ENCODE assay signal across 9 cellular contexts in the genomic region with DNA sequence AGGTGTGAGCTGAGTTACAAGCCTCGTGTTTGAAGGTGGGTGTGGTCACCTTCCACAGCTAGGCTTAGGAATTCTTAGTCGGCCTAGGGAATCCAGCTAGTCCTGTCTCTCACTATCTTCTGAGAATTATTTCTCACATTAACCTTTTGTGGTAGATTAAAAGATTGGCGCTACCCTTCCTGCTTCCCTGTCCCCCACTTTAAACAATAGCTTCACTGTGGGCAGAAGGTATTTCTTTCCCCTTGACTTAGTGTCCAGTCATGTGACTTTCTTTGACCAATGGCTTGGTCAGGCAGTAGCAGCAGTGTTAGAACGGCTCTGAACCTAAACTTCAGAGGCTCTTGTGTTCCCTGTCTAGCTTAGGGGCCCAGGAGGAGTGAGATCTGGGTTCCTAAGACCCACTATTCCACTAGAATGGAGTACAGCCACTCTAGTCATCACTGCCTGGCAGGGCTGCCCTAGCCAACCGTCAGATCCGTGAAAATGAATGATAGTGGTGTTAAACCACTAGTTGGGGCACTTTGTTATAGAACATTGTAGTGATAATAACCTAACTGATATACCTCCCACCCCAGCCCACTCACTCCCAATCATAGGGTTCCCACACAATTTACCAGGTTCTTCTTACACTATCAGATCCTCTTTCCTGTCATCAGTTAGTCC. TPM values are rescaled to one million over a fixed set of nuclear protein-coding genes. Genes with fewer than 3 reads are reported as not detected.
DNase-seq lines count a peak whose midpoint lies in the region; ATAC-seq, FAIRE-seq and TF ChIP-seq lines count a peak whose summit lies in the region.
"Had no signal": no experiment of that assay in that cellular context is flagged by ENCODE, and none has a peak within 500 bp of the region (broad histone marks: within the 10 kb centered on the region; RNA-seq: fewer than 3 reads in every experiment).

No MANE protein-coding gene starts in this region.

- H3K27me3 Mint-ChIP-seq in activated CD8-positive, alpha-beta T cell treated with anti-CD3 and anti-CD28 coated beads, Interleukin-2, amount 10 ng/mL, durations not matched to agents 7 days and 5 days (ENCODE audit: low read depth), result peaks cover 28% of the 10 kb centered on the region
- peaks cover 34% of the 10 kb centered on the region for H3K27me3 Mint-ChIP-seq in progenitor cell of endocrine pancreas

- H3K9me3 ChIP-seq in pancreas (no peaks in the 10 kb centered on the region), transverse colon (no peaks in the 10 kb centered on the region)

- no peak for TF ChIP-seq EP300 in transverse colon (IDR thresholded peaks at IDR 0.05; ENCODE audit: low read depth)

- WGBS in pancreas, 2 donors, result 25 to 28% methylated on average over 6 of the region's 6 CpGs
- 43 to 44% methylated on average over 4 to 6 of the region's 6 CpGs for WGBS in transverse colon (ENCODE audit: low coverage in 1 of 2), 2 donors

- H3K4me1 ChIP-seq in pancreas (peaks cover 0 to 6% (median 0%) of the 10 kb centered on the region in 3 donors), transverse colon (peaks cover 0 to 9% (median 2%) of the 10 kb centered on the region in 4 donors)

- H3K27me3 ChIP-seq in pancreas (no peaks in the 10 kb centered on the region), transverse colon (no peaks in the 10 kb centered on the region)

- H3K36me3 ChIP-seq in pancreas (no peaks in the 10 kb centered on the region), transverse colon (no peaks in the 10 kb centered on the region)

- H3K36me3 Mint-ChIP-seq in activated CD8-positive, alpha-beta T cell treated with anti-CD3 and anti-CD28 coated beads, Interleukin-2, amount 10 ng/mL, durations not matched to agents 7 days and 5 days (ENCODE audit: low read depth), result no peaks in the 10 kb centered on the region
- H3K36me3 Mint-ChIP-seq in progenitor cell of endocrine pancreas (ENCODE audit: insufficient read depth), result no peaks in the 10 kb centered on the region

- no peak for TF ChIP-seq CTCF in pancreas (IDR thresholded peaks at IDR 0.05)
- no peak for TF ChIP-seq CTCF in progenitor cell of endocrine pancreas (IDR thresholded peaks at IDR 0.05; ENCODE audit: unreplicated experiment)
- TF ChIP-seq CTCF in transverse colon (IDR thresholded peaks at IDR 0.05), result no peak

- peak overlapping the region; percentile 58 for H3K27ac Mint-ChIP-seq in activated CD8-positive, alpha-beta T cell treated with anti-CD3 and anti-CD28 coated beads, Interleukin-2, amount 10 ng/mL, durations not matched to agents 7 days and 5 days
- H3K27ac Mint-ChIP-seq in progenitor cell of endocrine pancreas, result no peak overlapping the region

- POLR2A ChIA-PET in activated CD8-positive, alpha-beta T cell treated with anti-CD3 and anti-CD28 coated beads, Interleukin-2, amount 10 ng/mL, durations not matched to agents 7 days and 5 days (lab: Charles Lee), result interaction anchor here (1.0 to 1.3 kb wide), 3 partner anchors 14 to 152 kb away, joined by 4 to 6 read pairs (median 4); no protein-coding TSS in a partner anchor

- peaks cover 47% of the 10 kb centered on the region for H3K4me1 Mint-ChIP-seq in activated CD8-positive, alpha-beta T cell treated with anti-CD3 and anti-CD28 coated beads, Interleukin-2, amount 10 ng/mL, durations not matched to agents 7 days and 5 days (ENCODE audit: low read depth)
- H3K4me1 Mint-ChIP-seq in progenitor cell of endocrine pancreas (ENCODE audit: low read depth), result peaks cover 2% of the 10 kb centered on the region

- H3K4me3 Mint-ChIP-seq in activated CD8-positive, alpha-beta T cell treated with anti-CD3 and anti-CD28 coated beads, Interleukin-2, amount 10 ng/mL, durations not matched to agents 7 days and 5 days, result no peak overlapping the region
- H3K4me3 Mint-ChIP-seq in progenitor cell of endocrine pancreas (ENCODE audit: low read depth), result no peak overlapping the region

- intact Hi-C loops in pancreas (cut with DNase I) (loop anchor here in 2 of 3 donors (5.0 to 10.0 kb wide), 4 partner anchors 151 to 384 kb away; no protein-coding TSS in a partner anchor), transverse colon (cut with DNase I; ENCODE audit: low total_unique reads) (loop anchor here (5.0 kb wide), 2 partner anchors 151 to 381 kb away; no protein-coding TSS in a partner anchor)

- H3K27ac ChIP-seq in pancreas, result no peak overlapping the region
- H3K27ac ChIP-seq in transverse colon, result no peak overlapping the region

- DNase-seq in activated CD8-positive, alpha-beta T cell treated with anti-CD3 and anti-CD28 coated beads, Interleukin-2, amount 10 ng/mL, durations not matched to agents 7 days and 5 days, result no peak
- DNase-seq in pancreas, result no peak
- DNase-seq in progenitor cell of endocrine pancreas (ENCODE audit: low spot score, unreplicated experiment), result no peak
- no peak for DNase-seq in NCI-H2107 (lab: John Stamatoyannopoulos, UW)
- DNase-seq in NOMO-1 treated with DMSO at 0.1 percent for 48 hours (lab: John Stamatoyannopoulos, UW; ENCODE audit: unreplicated experiment), result no peak
- DNase-seq in transverse colon, result no peak

- H3K9me3 Mint-ChIP-seq in activated CD8-positive, alpha-beta T cell treated with anti-CD3 and anti-CD28 coated beads, Interleukin-2, amount 10 ng/mL, durations not matched to agents 7 days and 5 days (ENCODE audit: insufficient read depth), result no peaks in the 10 kb centered on the region
- H3K9me3 Mint-ChIP-seq in progenitor cell of endocrine pancreas (ENCODE audit: low read depth), result no peaks in the 10 kb centered on the region

- CTCF ChIA-PET in activated CD8-positive, alpha-beta T cell treated with anti-CD3 and anti-CD28 coated beads, Interleukin-2, amount 10 ng/mL, durations not matched to agents 7 days and 5 days (lab: Charles Lee), result interaction anchor here (0.6 to 15.6 kb wide), 56 partner anchors 12 to 424 kb away, joined by 3 to 313 read pairs (median 6); a partner anchor contains a TSS

- in situ Hi-C loops in transverse colon (cut with MboI; ENCODE audit: low pct_ligation_motif_present in 1 of 4, low pct_unique_long_range_greater_than_20kb in 1 of 4, low sequenced_read_pairs in 3 of 4), result loop anchor here (5.0 to 25.0 kb wide), 7 partner anchors 136 to 386 kb away; a partner anchor contains a TSS

- ATAC-seq in GM19395 (IDR thresholded peaks at IDR 0.05; ENCODE audit: unreplicated experiment) (peak; percentile 31), HG03060 (IDR thresholded peaks at IDR 0.05; ENCODE audit: low read depth, unreplicated experiment) (peak; percentile 7), pancreas (peak; percentile 39 to 58 (median 56))
- no peak for ATAC-seq in activated CD8-positive, alpha-beta T cell treated with anti-CD3 and anti-CD28 coated beads, Interleukin-2, amount 10 ng/mL, durations not matched to agents 7 days and 5 days

- no peak overlapping the region for H3K4me3 ChIP-seq in pancreas
- no peak overlapping the region for H3K4me3 ChIP-seq in transverse colon

- FAIRE-seq in pancreas (lab: Jason Lieb, UNC), result no peak

- no peak for TF ChIP-seq POLR2A in transverse colon (IDR thresholded peaks at IDR 0.05)

RNA-seq across cellular contexts. Expression of a gene that starts 13.9 kb away (rescaled TPM):
- not detected for total RNA-seq in activated CD8-positive, alpha-beta T cell treated with anti-CD3 and anti-CD28 coated beads, Interleukin-2, amount 10 ng/mL, durations not matched to agents 7 days and 5 days
- total RNA-seq in pancreas (not detected), progenitor cell of endocrine pancreas (0.31 TPM in 1 of 2 replicates, not detected in the other), transverse colon (not detected)
- polyA plus RNA-seq in pancreas, result under 1 TPM in 1 of 2 donors, not detected in 1; 0.14 TPM
- total RNA-seq: activated CD8-positive, alpha-beta memory T cell treated with anti-CD3 and anti-CD28 coated beads for 36 hours had no signal

RNA-seq across cellular contexts. Expression of a gene that starts 17.6 kb away (rescaled TPM):
- under 1 TPM; 0.45 to 0.47 TPM for total RNA-seq in activated CD8-positive, alpha-beta T cell treated with anti-CD3 and anti-CD28 coated beads, Interleukin-2, amount 10 ng/mL, durations not matched to agents 7 days and 5 days
- total RNA-seq in pancreas (under 1 TPM in 4 of 6 donors, not detected in 2; 0.09 to 0.22 (median 0.16) TPM), progenitor cell of endocrine pancreas (not detected in 2 replicates), transverse colon (1 to 10 TPM in 2 of 4 donors, not detected in 2; 2.0 to 4.3 TPM)
- polyA plus RNA-seq in pancreas, result under 1 TPM in 1 of 2 donors, not detected in 1; 0.05 TPM
